Comparison of ENCODE assay signal across 9 cellular contexts in the genomic region with DNA sequence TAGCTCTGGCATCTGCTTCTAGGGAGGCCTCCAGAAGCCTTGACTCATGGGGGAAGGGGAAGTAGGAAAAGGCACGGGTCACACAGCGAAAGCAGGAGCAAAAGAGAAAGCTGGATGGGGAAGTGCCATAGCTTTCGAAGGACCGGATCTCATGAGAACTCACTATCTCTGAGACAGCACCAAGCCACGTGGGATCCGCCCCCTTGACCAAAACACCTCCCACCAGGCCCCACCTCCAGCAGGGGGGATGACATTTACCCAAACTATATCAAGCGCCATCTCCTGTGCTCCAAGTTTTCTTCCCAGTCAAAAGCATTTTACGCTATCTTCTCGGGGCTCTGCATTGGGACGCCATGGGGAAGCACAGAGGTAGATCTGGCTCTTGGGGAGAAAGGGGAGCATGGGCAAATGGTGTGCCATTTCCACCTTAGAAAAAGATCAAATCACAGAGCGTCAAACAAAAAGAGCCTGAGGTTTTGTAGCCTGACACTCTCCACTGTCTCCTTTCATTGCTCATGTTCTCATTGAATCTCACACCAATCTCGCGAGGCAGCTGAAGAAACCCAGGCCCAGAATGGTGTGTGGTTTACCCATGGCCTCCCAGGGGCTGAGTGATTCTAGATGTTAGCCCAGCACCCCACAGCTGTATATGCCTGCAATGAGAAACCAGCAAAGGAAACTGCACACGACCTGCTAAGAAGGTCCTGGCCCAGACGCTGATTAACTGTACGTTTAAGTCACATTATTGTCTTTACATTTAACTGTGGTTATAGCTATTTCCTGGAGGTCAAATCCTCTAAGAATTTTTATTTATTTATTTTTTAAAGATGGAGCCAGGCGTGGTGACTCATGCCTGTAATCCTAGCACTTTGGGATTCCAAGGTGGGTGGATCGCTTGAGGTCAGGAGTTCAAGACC. TPM values are rescaled to one million over a fixed set of nuclear protein-coding genes. Genes with fewer than 3 reads are reported as not detected.
DNase-seq lines count a peak whose midpoint lies in the region; ATAC-seq and TF ChIP-seq lines count a peak whose summit lies in the region.
"Had no signal": no experiment of that assay in that cellular context is flagged by ENCODE, and none has a peak within 500 bp of the region (broad histone marks: within the 10 kb centered on the region; RNA-seq: fewer than 3 reads in every experiment).

No MANE protein-coding gene starts in this region.

- H3K27me3 ChIP-seq in gastrocnemius medialis, result no peaks in the 10 kb centered on the region

- no peak for TF ChIP-seq POLR2A in gastrocnemius medialis (IDR thresholded peaks at IDR 0.05)

- H3K27ac ChIP-seq in gastrocnemius medialis, result no peak overlapping the region

- H3K4me3 ChIP-seq in HFF-Myc (replicated peaks; ENCODE audit: low read depth, low read length) (no peak overlapping the region), gastrocnemius medialis (no peak overlapping the region)

- ATAC-seq in gastrocnemius medialis (no peak), GM18909 (IDR thresholded peaks at IDR 0.05; ENCODE audit: poor library complexity, unreplicated experiment) (no peak), GM19455 (IDR thresholded peaks at IDR 0.05; ENCODE audit: unreplicated experiment) (no peak)

- in situ Hi-C loops in gastrocnemius medialis (cut with MboI; ENCODE audit: low sequenced_read_pairs in 4 of 4), result no loop called here

- DNase-seq in HFF-Myc (ENCODE audit: extremely low read depth, low read depth) (peak; percentile 40), T1000 (lab: John Stamatoyannopoulos, UW) (peak; percentile 99), head of caudate nucleus (peak in 31 of 42 donors; percentile 1 to 62 (median 23)), gastrocnemius medialis (peak; percentile 3 to 21), activated gamma-delta T cell treated with Interleukin-2 at 50 U/mL for 16 hours (no peak), cortex of kidney (lab: John Stamatoyannopoulos, UW) (no peak)
- DNase-seq: RPMI8226 had no signal

- H3K9me3 ChIP-seq in gastrocnemius medialis, result no peaks in the 10 kb centered on the region

- intact Hi-C loops in head of caudate nucleus (cut with DNase I), result no loop called here
- intact Hi-C loops in gastrocnemius medialis (cut with DNase I; ENCODE audit: low total_unique reads), result no loop called here

- no peak for TF ChIP-seq CTCF in HFF-Myc (IDR thresholded peaks at IDR 0.05; ENCODE audit: low read depth, low read length, missing control alignments)
- TF ChIP-seq CTCF in gastrocnemius medialis (IDR thresholded peaks at IDR 0.05 in 4 of 5, conservative IDR thresholded peaks at IDR 0.05 in 1 of 5), result no peak

- no peaks in the 10 kb centered on the region for H3K36me3 ChIP-seq in gastrocnemius medialis

- H3K4me1 ChIP-seq in gastrocnemius medialis, result no peaks in the 10 kb centered on the region

RNA-seq across cellular contexts. Expression of gene OLAH, which starts 8.1 kb away (rescaled TPM):
- under 1 TPM in 2 of 4 donors, not detected in 2; 0.29 to 0.69 TPM for total RNA-seq in gastrocnemius medialis

RNA-seq across cellular contexts. Expression of gene ACBD7, which starts 52.9 kb away (rescaled TPM):
- not detected for total RNA-seq in gastrocnemius medialis

Comparison
In these comparisons a context has a peak if more than half of its experiments do, and no peak if none do; other contexts are left out.
1. DNase-seq: peak in HFF-Myc (single experiment), T1000 (single experiment), head of caudate nucleus (31 of 42) and gastrocnemius medialis (2 of 2); none in activated gamma-delta T cell treated with Interleukin-2 at 50 U/mL for 16 hours (single experiment) and cortex of kidney (single experiment).